23 cellular contexts compared by ENCODE assay signal in the genomic region with DNA sequence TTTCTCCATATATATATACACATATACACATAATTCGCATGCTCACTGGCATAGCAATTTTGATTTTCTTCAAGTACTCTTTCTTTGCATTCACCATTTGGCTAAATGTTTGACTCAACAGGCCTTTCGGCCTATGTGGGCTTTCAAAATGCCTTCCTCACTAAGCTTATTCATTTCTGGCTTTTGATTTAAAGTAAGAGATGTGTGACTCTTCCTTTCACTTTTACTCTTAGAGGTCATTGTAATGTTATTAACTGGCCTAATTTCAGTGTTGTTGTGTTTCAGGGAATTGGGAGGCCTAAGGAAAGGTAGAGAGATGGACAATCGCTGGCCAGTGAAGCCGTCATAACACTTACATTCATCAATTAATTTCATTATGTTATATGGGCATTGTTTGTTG. TPM values are rescaled to one million over a fixed set of nuclear protein-coding genes. Genes with fewer than 3 reads are reported as not detected.
DNase-seq lines count a peak whose midpoint lies in the region; ATAC-seq, FAIRE-seq and TF ChIP-seq lines count a peak whose summit lies in the region.
"Had no signal": no experiment of that assay in that cellular context is flagged by ENCODE, and none has a peak within 500 bp of the region (broad histone marks: within the 10 kb centered on the region; RNA-seq: fewer than 3 reads in every experiment).

No MANE protein-coding gene starts in this region.

- in situ Hi-C loops in HepG2 (cut with HindIII; ENCODE audit: extremely low pct_ligation_motif_present, low pct_unique_long_range_greater_than_20kb), result no loop called here

- H3K4me3 ChIP-seq in HepG2 (replicated peaks in 1 of 3; ENCODE audit: insufficient read depth in 1 of 3, low read depth in 2 of 3, low read length in 3 of 3), result no peak overlapping the region
- H3K4me3 ChIP-seq: body of pancreas, colonic mucosa, left ventricle myocardium inferior, neural progenitor cell had no signal

- POLR2A ChIA-PET in activated CD8-positive, alpha-beta T cell treated with anti-CD3 and anti-CD28 coated beads for 36 hours (lab: Charles Lee), result interaction anchor here (0.7 to 2.8 kb wide), 3 partner anchors 10 to 56 kb away, joined by 3 to 19 read pairs (median 3); no protein-coding TSS in a partner anchor
- POLR2A ChIA-PET in HepG2 (lab: Yijun Ruan, JAX), result no interaction called here

- no peak for TF ChIP-seq RAD21 in HepG2 (CRISPR knock-in tag; IDR thresholded peaks at IDR 0.05)

- no peak for TF ChIP-seq CTCF in activated CD8-positive, alpha-beta T cell treated with anti-CD3 and anti-CD28 coated beads for 36 hours (IDR thresholded peaks at IDR 0.05)
- no peak for TF ChIP-seq CTCF in HepG2 (CRISPR knock-in tag; IDR thresholded peaks at IDR 0.05)

- no peaks in the 10 kb centered on the region for H3K9me3 ChIP-seq in HepG2 (ENCODE audit: low read length)
- H3K9me3 ChIP-seq: body of pancreas, colonic mucosa, left ventricle myocardium inferior had no signal

- peak; percentile 32 to 36 for DNase-seq in activated T-cell treated with anti-CD3 and anti-CD28 coated beads, Interleukin-2, amount 50 U/mL, for 72 hours
- no peak for DNase-seq in activated T-cell treated with anti-CD3 and anti-CD28 coated beads, Interleukin-2, amount 50 U/mL, for 48 hours
- DNase-seq in activated CD8-positive, alpha-beta T cell treated with anti-CD3 and anti-CD28 coated beads for 36 hours, result peak; percentile 53
- no peak for DNase-seq in stimulated activated effector memory CD8-positive, alpha-beta T cell treated with anti-CD3 and anti-CD28 coated beads, Interleukin-12 subunit alpha, Interleukin-12 subunit beta, amount 100 ng/mL, for 72 hours (ENCODE audit: low spot score in 2 of 2)
- no peak for DNase-seq in occipital lobe (lab: John Stamatoyannopoulos, UW)
- no peak for DNase-seq in HepG2 (ENCODE audit: low spot score)
- DNase-seq: ACHN; body of pancreas; C1 segment of cervical spinal cord; colonic mucosa; left ventricle myocardium inferior; midbrain; NCI-H1417 treated with DMSO at 0.1 percent for 48 hours; NCI-H2171; NCI-H69; stimulated activated CD4-positive, alpha-beta T cell treated with anti-CD3 and anti-CD28 coated beads, Interleukin-4, amount 100 ng/mL, for 4 hours had no signal

- peak overlapping the region; percentile 42 for H3K27ac Mint-ChIP-seq in activated T-cell treated with anti-CD3 and anti-CD28 coated beads, Interleukin-2, amount 50 U/mL, for 72 hours
- H3K27ac Mint-ChIP-seq in activated CD8-positive, alpha-beta T cell treated with anti-CD3 and anti-CD28 coated beads for 36 hours, result peak overlapping the region; percentile 86
- peak overlapping the region; percentile 43 for H3K27ac Mint-ChIP-seq in stimulated activated effector memory CD8-positive, alpha-beta T cell treated with anti-CD3 and anti-CD28 coated beads, Interleukin-12 subunit alpha, Interleukin-12 subunit beta, amount 100 ng/mL, for 72 hours
- H3K27ac Mint-ChIP-seq: neural progenitor cell had no signal

- H3K4me3 Mint-ChIP-seq in activated T-cell treated with anti-CD3 and anti-CD28 coated beads, Interleukin-2, amount 50 U/mL, for 72 hours, result peak overlapping the region; percentile 41 to 48
- H3K4me3 Mint-ChIP-seq in activated CD8-positive, alpha-beta T cell treated with anti-CD3 and anti-CD28 coated beads for 36 hours, result no peak overlapping the region
- peak overlapping the region; percentile 13 for H3K4me3 Mint-ChIP-seq in stimulated activated effector memory CD8-positive, alpha-beta T cell treated with anti-CD3 and anti-CD28 coated beads, Interleukin-12 subunit alpha, Interleukin-12 subunit beta, amount 100 ng/mL, for 72 hours
- H3K4me3 Mint-ChIP-seq: activated naive CD4-positive, alpha-beta T cell treated with anti-CD3 and anti-CD28 coated beads, Interleukin-2, amount 50 U/mL, for 24 hours; neural progenitor cell had no signal

- CTCF ChIA-PET in activated CD8-positive, alpha-beta T cell treated with anti-CD3 and anti-CD28 coated beads for 36 hours (lab: Charles Lee), result interaction anchor here (1.3 to 1.6 kb wide), 5 partner anchors 10 to 73 kb away, joined by 3 to 5 read pairs (median 3); no protein-coding TSS in a partner anchor
- CTCF ChIA-PET in HepG2 (lab: Yijun Ruan, JAX; ENCODE audit: low intra/inter-chr PET ratio, low total read pairs), result no interaction called here

- intact Hi-C loops in activated CD8-positive, alpha-beta T cell treated with anti-CD3 and anti-CD28 coated beads for 36 hours (cut with micrococcal nuclease), result no loop called here
- intact Hi-C loops in HepG2 (cut with micrococcal nuclease; ENCODE audit: unreplicated experiment), result no loop called here

- ATAC-seq in activated T-cell treated with anti-CD3 and anti-CD28 coated beads, Interleukin-2, amount 50 U/mL, for 72 hours (replicated peaks in 1 of 2), result peak; percentile 83 to 87
- ATAC-seq in HG02759 (IDR thresholded peaks at IDR 0.05; ENCODE audit: unreplicated experiment) (peak; percentile 60), esophagus mucosa (no peak), HepG2 (no peak)
- peak; percentile 78 for ATAC-seq in activated CD8-positive, alpha-beta T cell treated with anti-CD3 and anti-CD28 coated beads for 36 hours
- ATAC-seq in stimulated activated effector memory CD8-positive, alpha-beta T cell treated with anti-CD3 and anti-CD28 coated beads, Interleukin-12 subunit alpha, Interleukin-12 subunit beta, amount 100 ng/mL, for 72 hours, result peak; percentile 90
- ATAC-seq: body of pancreas had no signal

- H3K4me1 Mint-ChIP-seq in activated T-cell treated with anti-CD3 and anti-CD28 coated beads, Interleukin-2, amount 50 U/mL, for 72 hours (ENCODE audit: low read depth), result peaks cover 55% of the 10 kb centered on the region
- H3K4me1 Mint-ChIP-seq in activated CD8-positive, alpha-beta T cell treated with anti-CD3 and anti-CD28 coated beads for 36 hours (ENCODE audit: low read depth), result peaks cover 62% of the 10 kb centered on the region
- peaks cover 43% of the 10 kb centered on the region for H3K4me1 Mint-ChIP-seq in stimulated activated effector memory CD8-positive, alpha-beta T cell treated with anti-CD3 and anti-CD28 coated beads, Interleukin-12 subunit alpha, Interleukin-12 subunit beta, amount 100 ng/mL, for 72 hours
- H3K4me1 Mint-ChIP-seq: neural progenitor cell had no signal

- no peak overlapping the region for H3K27ac ChIP-seq in HepG2 (ENCODE audit: extremely low read length, insufficient read depth, low read length)
- H3K27ac ChIP-seq: body of pancreas, colonic mucosa, left ventricle myocardium inferior, neural progenitor cell, VCaP had no signal

- peaks cover 2 to 4% of the 10 kb centered on the region in 2 donors for H3K36me3 Mint-ChIP-seq in activated T-cell treated with anti-CD3 and anti-CD28 coated beads, Interleukin-2, amount 50 U/mL, for 72 hours (ENCODE audit: insufficient read depth in 2 of 2)
- peaks cover 3% of the 10 kb centered on the region for H3K36me3 Mint-ChIP-seq in activated CD8-positive, alpha-beta T cell treated with anti-CD3 and anti-CD28 coated beads for 36 hours (ENCODE audit: low read depth)
- H3K36me3 Mint-ChIP-seq in stimulated activated effector memory CD8-positive, alpha-beta T cell treated with anti-CD3 and anti-CD28 coated beads, Interleukin-12 subunit alpha, Interleukin-12 subunit beta, amount 100 ng/mL, for 72 hours, result peaks cover 9% of the 10 kb centered on the region
- H3K36me3 Mint-ChIP-seq: activated naive CD4-positive, alpha-beta T cell treated with anti-CD3 and anti-CD28 coated beads, Interleukin-2, amount 50 U/mL, for 24 hours; neural progenitor cell had no signal

- no peak for TF ChIP-seq EP300 in HepG2 (IDR thresholded peaks at IDR 0.05; ENCODE audit: low read depth in 2 of 2, low read length in 2 of 2)
- TF ChIP-seq EP300 in HepG2 (CRISPR knock-in tag; IDR thresholded peaks at IDR 0.05; ENCODE audit: borderline replicate concordance), result no peak

- peaks cover 20% of the 10 kb centered on the region for H3K27me3 Mint-ChIP-seq in activated T-cell treated with anti-CD3 and anti-CD28 coated beads, Interleukin-2, amount 50 U/mL, for 72 hours (ENCODE audit: low read depth)
- H3K27me3 Mint-ChIP-seq in activated CD8-positive, alpha-beta T cell treated with anti-CD3 and anti-CD28 coated beads for 36 hours, result no peaks in the 10 kb centered on the region
- H3K27me3 Mint-ChIP-seq: activated naive CD4-positive, alpha-beta T cell treated with anti-CD3 and anti-CD28 coated beads, Interleukin-2, amount 50 U/mL, for 24 hours had no signal

- no peaks in the 10 kb centered on the region for H3K4me1 ChIP-seq in HepG2 (ENCODE audit: insufficient read depth, low read length)
- H3K4me1 ChIP-seq: body of pancreas, colonic mucosa, left ventricle myocardium inferior, neural progenitor cell had no signal

- H3K9ac ChIP-seq in HepG2 (ENCODE audit: insufficient read depth, low read depth, low read length), result no peak overlapping the region
- H3K9ac ChIP-seq: neural progenitor cell had no signal

- no peak for FAIRE-seq in HepG2 (lab: Jason Lieb, UNC)
- FAIRE-seq: G401.6, small intestine had no signal

- H3K79me2 ChIP-seq in HepG2 (ENCODE audit: insufficient read depth, low read length), result no peaks in the 10 kb centered on the region

- no peak overlapping the region for H3K4me2 ChIP-seq in HepG2 (ENCODE audit: low read depth, low read length)
- H3K4me2 ChIP-seq: neural progenitor cell had no signal

- peaks cover 3 to 6% of the 10 kb centered on the region in 2 donors for H3K9me3 Mint-ChIP-seq in activated T-cell treated with anti-CD3 and anti-CD28 coated beads, Interleukin-2, amount 50 U/mL, for 72 hours
- H3K9me3 Mint-ChIP-seq in activated CD8-positive, alpha-beta T cell treated with anti-CD3 and anti-CD28 coated beads for 36 hours, result no peaks in the 10 kb centered on the region
- no peaks in the 10 kb centered on the region for H3K9me3 Mint-ChIP-seq in stimulated activated effector memory CD8-positive, alpha-beta T cell treated with anti-CD3 and anti-CD28 coated beads, Interleukin-12 subunit alpha, Interleukin-12 subunit beta, amount 100 ng/mL, for 72 hours
- H3K9me3 Mint-ChIP-seq: activated naive CD4-positive, alpha-beta T cell treated with anti-CD3 and anti-CD28 coated beads, Interleukin-2, amount 50 U/mL, for 24 hours; neural progenitor cell had no signal

- no peaks in the 10 kb centered on the region for H4K20me1 ChIP-seq in HepG2 (ENCODE audit: insufficient read depth, low read length)

- H3K36me3 ChIP-seq in HepG2 (replicated peaks in 1 of 2; ENCODE audit: control insufficient read depth in 1 of 2, insufficient read depth in 2 of 2, low read length in 2 of 2), result no peaks in the 10 kb centered on the region
- H3K36me3 ChIP-seq: colonic mucosa, left ventricle myocardium inferior, neural progenitor cell had no signal

- 3% methylated on average over 4 of the region's 4 CpGs for WGBS in HepG2 (ENCODE audit: low lambda C conversion rate)

- no TSS peak for BruUV-seq in HepG2 (replicated peaks; lab: Mats Ljungman, UMichigan)

- no peak for TF ChIP-seq POLR2A in HepG2 (IDR thresholded peaks at IDR 0.05; ENCODE audit: insufficient read depth in 1 of 2, low read depth in 2 of 2, low read length in 2 of 2)

- no peak overlapping the region for H2AFZ ChIP-seq in HepG2 (ENCODE audit: low read length)
- H2AFZ ChIP-seq: neural progenitor cell had no signal

- no peaks in the 10 kb centered on the region for H3K27me3 ChIP-seq in HepG2 (ENCODE audit: control insufficient read depth in 1 of 2, insufficient read depth in 2 of 2, low read length in 2 of 2)
- H3K27me3 ChIP-seq: body of pancreas, colonic mucosa, neural progenitor cell had no signal

RNA-seq across cellular contexts. Expression of a gene that starts 14.5 kb away (rescaled TPM):
- total RNA-seq in activated T-cell treated with anti-CD3 and anti-CD28 coated beads, Interleukin-2, amount 50 U/mL, for 72 hours, result 1 to 10 TPM; 2.0 to 6.6 TPM
- total RNA-seq in activated CD8-positive, alpha-beta T cell treated with anti-CD3 and anti-CD28 coated beads for 36 hours, result 10 to 100 TPM in 1 of 2 experiments, 1 to 10 TPM in 1; 6.9 to 10.8 TPM
- total RNA-seq in occipital lobe, result 0.16 TPM
- total RNA-seq in esophagus mucosa, result not detected
- total RNA-seq in HepG2 (2016; rRNA removed; fragmentation: Illumina TruSeq; extraction: Trizol), result not detected in 2 replicates
- total RNA-seq in HepG2 (2016; cell fraction: cytosol; rRNA removed; fragmentation: Illumina TruSeq; extraction: Trizol; ENCODE audit: low read depth), result not detected in 2 replicates
- not detected in 2 replicates for total RNA-seq in HepG2 (2016; cell fraction: insoluble cytoplasmic fraction; rRNA removed; fragmentation: Illumina TruSeq; extraction: Trizol)
- not detected in 2 replicates for total RNA-seq in HepG2 (2016; cell fraction: membrane; rRNA removed; fragmentation: Illumina TruSeq; extraction: Trizol)
- not detected in 2 replicates for total RNA-seq in HepG2 (2016; cell fraction: nucleus; rRNA removed; fragmentation: Illumina TruSeq; extraction: Trizol)
- 0.01 TPM in 2 replicates for polyA plus RNA-seq in HepG2 (2011; rRNA removed)
- polyA plus RNA-seq in HepG2 (2011; cell fraction: cytosol; rRNA removed), result 0.01 TPM in 1 of 2 replicates, not detected in the other
- 0.02 TPM in 1 of 2 replicates, not detected in the other for polyA plus RNA-seq in HepG2 (2011; cell fraction: nucleus; rRNA removed)
- polyA plus RNA-seq in HepG2 (2012), result 0.08 TPM in 1 of 2 replicates, not detected in the other
- polyA plus RNA-seq in HepG2 (2016; cell fraction: cytosol; fragmentation: Illumina TruSeq; extraction: Trizol; ENCODE audit: low read depth), result not detected in 2 replicates
- not detected in 2 replicates for polyA plus RNA-seq in HepG2 (2016; cell fraction: insoluble cytoplasmic fraction; fragmentation: Illumina TruSeq; extraction: Trizol; ENCODE audit: low read depth)
- not detected in 2 replicates for polyA plus RNA-seq in HepG2 (2016; cell fraction: membrane; fragmentation: Illumina TruSeq; extraction: Trizol; ENCODE audit: low read depth)
- polyA plus RNA-seq in HepG2 (2016; cell fraction: nucleus; fragmentation: Illumina TruSeq; extraction: Trizol; ENCODE audit: insufficient read depth, low read depth), result not detected in 2 replicates
- polyA minus RNA-seq in HepG2 (2011; rRNA and poly(A)+ RNA removed; ENCODE audit: low replicate concordance), result 0.02 TPM in 1 of 2 replicates, not detected in the other
- not detected in 2 replicates for polyA minus RNA-seq in HepG2 (2011; cell fraction: cytosol; rRNA and poly(A)+ RNA removed)
- polyA minus RNA-seq in HepG2 (2011; cell fraction: nucleus; rRNA and poly(A)+ RNA removed), result 0.26 and 0.37 TPM in 2 replicates

Comparison
In these comparisons a context has a peak if more than half of its experiments do, and no peak if none do; other contexts are left out.
1. DNase-seq: peak in activated T-cell treated with anti-CD3 and anti-CD28 coated beads, Interleukin-2, amount 50 U/mL, for 72 hours (2 of 2) and activated CD8-positive, alpha-beta T cell treated with anti-CD3 and anti-CD28 coated beads for 36 hours (single experiment); none in activated T-cell treated with anti-CD3 and anti-CD28 coated beads, Interleukin-2, amount 50 U/mL, for 48 hours (0 of 2), stimulated activated effector memory CD8-positive, alpha-beta T cell treated with anti-CD3 and anti-CD28 coated beads, Interleukin-12 subunit alpha, Interleukin-12 subunit beta, amount 100 ng/mL, for 72 hours (0 of 2), occipital lobe (single experiment) and HepG2 (single experiment).
2. ATAC-seq: peak in activated T-cell treated with anti-CD3 and anti-CD28 coated beads, Interleukin-2, amount 50 U/mL, for 72 hours (2 of 2), HG02759 (single experiment), activated CD8-positive, alpha-beta T cell treated with anti-CD3 and anti-CD28 coated beads for 36 hours (single experiment) and stimulated activated effector memory CD8-positive, alpha-beta T cell treated with anti-CD3 and anti-CD28 coated beads, Interleukin-12 subunit alpha, Interleukin-12 subunit beta, amount 100 ng/mL, for 72 hours (single experiment); none in esophagus mucosa (single experiment) and HepG2 (single experiment).
3. Peak in every context shown above with its lines, with median percentiles within 50 percentile points of each other: H3K27ac Mint-ChIP-seq.